4 cellular contexts compared by ENCODE assay signal in the genomic region with DNA sequence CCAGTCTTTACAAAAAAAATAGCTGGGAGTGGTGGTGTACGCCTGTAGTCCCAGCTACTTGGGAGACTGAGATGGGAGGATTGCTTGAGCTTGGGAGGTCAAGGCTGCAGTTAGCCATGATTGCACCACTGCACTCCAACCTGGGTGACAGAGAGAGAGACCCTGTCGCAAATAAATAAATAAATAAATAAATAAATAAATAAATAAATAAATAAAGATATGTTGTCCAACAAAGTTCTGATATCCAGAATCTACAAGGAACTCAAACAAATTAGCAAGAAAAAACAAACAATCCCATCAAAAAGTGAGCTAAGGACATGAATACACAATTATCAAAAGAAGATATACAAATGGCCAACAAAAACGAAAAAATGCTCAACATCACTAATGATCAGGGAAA. TPM values are rescaled to one million over a fixed set of nuclear protein-coding genes. Genes with fewer than 3 reads are reported as not detected.
"Had no signal": no experiment of that assay in that cellular context is flagged by ENCODE, and none has a peak within 500 bp of the region (broad histone marks: within the 10 kb centered on the region; RNA-seq: fewer than 3 reads in every experiment).

No MANE protein-coding gene starts in this region.

RNA-seq across cellular contexts. Expression of a gene that starts 17.2 kb away (rescaled TPM):
- total RNA-seq: kidney epithelial cell, mammary epithelial cell, myocyte had no signal
- polyA plus RNA-seq: mammary epithelial cell; naive thymus-derived CD4-positive, alpha-beta T cell had no signal
